In the genomic region with DNA sequence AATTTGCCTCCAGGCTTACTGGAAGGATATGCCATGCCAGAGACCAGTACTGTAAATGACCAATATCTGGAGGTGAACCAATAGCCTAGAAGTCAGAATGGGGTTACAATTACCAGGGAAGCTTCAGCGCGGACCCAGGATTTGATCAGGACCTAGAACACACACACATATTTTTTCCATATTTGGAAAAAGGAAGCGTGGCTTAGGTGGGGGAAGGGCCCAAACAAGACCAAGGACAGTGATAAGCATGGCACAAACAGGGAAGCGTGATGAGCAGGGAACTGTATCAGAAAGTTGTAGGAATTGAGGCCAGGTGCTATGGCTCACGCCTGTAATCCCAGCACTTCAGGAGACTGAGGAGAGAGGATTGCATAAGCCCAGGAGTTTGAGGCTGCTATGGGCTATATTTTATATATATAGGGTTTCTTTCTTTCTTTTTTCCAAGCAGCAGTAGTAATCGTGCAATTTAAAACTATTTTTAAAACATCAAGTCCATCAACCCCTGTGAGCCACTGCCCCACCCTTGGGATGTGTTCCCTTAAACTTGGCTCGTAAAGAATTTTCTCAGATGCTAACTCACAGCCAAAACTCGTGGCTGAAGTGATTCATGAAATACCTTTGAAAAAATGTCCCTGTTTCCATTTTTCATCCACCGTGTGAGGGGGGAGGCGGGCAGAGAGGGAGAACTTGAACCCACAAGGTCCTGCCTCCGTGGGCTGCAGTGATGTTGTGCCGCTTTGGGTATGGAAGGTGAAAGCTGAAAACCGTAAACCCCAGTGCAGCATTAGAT, we compare ENCODE assay signal across 1 cellular context.
TF ChIP-seq lines count a peak whose summit lies in the region.

No MANE protein-coding gene starts in this region.

TF ChIP-seq in SK-N-SH, 30 proteins besides CTCF, POLR2A, EP300 and RAD21:
- TF ChIP-seq, protein P1, sequence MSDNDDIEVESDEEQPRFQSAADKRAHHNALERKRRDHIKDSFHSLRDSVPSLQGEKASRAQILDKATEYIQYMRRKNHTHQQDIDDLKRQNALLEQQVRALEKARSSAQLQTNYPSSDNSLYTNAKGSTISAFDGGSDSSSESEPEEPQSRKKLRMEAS (IDR thresholded peaks at IDR 0.05; ENCODE audit: low read depth): no peak
- TF ChIP-seq MXI1 (IDR thresholded peaks at IDR 0.05; ENCODE audit: low read depth, low read length) (no peak), NRF1 (IDR thresholded peaks at IDR 0.05; ENCODE audit: low read depth, low read length) (no peak), EZH2phosphoT487 (IDR thresholded peaks at IDR 0.05; ENCODE audit: borderline replicate concordance, low read depth) (no peak), TCF12 (IDR thresholded peaks at IDR 0.05) (peak; percentile 45; the same call in 1 of the 2 replicates), FOXM1 (IDR thresholded peaks at IDR 0.05; ENCODE audit: low read depth) (no peak), SMC3 (IDR thresholded peaks at IDR 0.05; ENCODE audit: low read depth, low read length) (no peak), ELF1 (IDR thresholded peaks at IDR 0.05) (no peak), POLR2AphosphoS5 (IDR thresholded peaks at IDR 0.05; ENCODE audit: low read depth, low read length) (no peak), RXRA (IDR thresholded peaks at IDR 0.05; ENCODE audit: borderline replicate concordance, low read depth) (no peak), YY1 (IDR thresholded peaks at IDR 0.05; ENCODE audit: low read depth) (no peak), TAF1 (IDR thresholded peaks at IDR 0.05; ENCODE audit: borderline replicate concordance, low read depth, low read length) (no peak), JUND (IDR thresholded peaks at IDR 0.05) (peak; percentile 60), NFIC (IDR thresholded peaks at IDR 0.05; ENCODE audit: borderline replicate concordance) (peak; percentile 49), RFX5 (IDR thresholded peaks at IDR 0.05; ENCODE audit: low read length) (no peak), SIN3A (IDR thresholded peaks at IDR 0.05; ENCODE audit: borderline replicate concordance, low read depth, low read length) (no peak), TEAD4 (IDR thresholded peaks at IDR 0.05; ENCODE audit: borderline replicate concordance, insufficient read depth) (0 out of 2 replicates have a peak, but pooled peaks have one; percentile 27), RCOR1 (IDR thresholded peaks at IDR 0.05; ENCODE audit: low read length) (no peak), GABPA (IDR thresholded peaks at IDR 0.05; ENCODE audit: low read depth) (no peak), MEF2A (IDR thresholded peaks at IDR 0.05; ENCODE audit: borderline replicate concordance, low read depth) (no peak), FOSL2 (IDR thresholded peaks at IDR 0.05; ENCODE audit: borderline replicate concordance, low read depth) (peak; percentile 73; the same call in 1 of the 2 replicates), CHD2 (IDR thresholded peaks at IDR 0.05; ENCODE audit: low read length, partially characterized antibody) (no peak), GATA2 (CRISPR knock-in tag; IDR thresholded peaks at IDR 0.05) (no peak), FOXJ3 (CRISPR knock-in tag; IDR thresholded peaks at IDR 0.05) (no peak)
- TF ChIP-seq, protein P2, sequence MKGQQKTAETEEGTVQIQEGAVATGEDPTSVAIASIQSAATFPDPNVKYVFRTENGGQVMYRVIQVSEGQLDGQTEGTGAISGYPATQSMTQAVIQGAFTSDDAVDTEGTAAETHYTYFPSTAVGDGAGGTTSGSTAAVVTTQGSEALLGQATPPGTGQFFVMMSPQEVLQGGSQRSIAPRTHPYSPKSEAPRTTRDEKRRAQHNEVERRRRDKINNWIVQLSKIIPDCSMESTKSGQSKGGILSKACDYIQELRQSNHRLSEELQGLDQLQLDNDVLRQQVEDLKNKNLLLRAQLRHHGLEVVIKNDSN (IDR thresholded peaks at IDR 0.05; ENCODE audit: borderline replicate concordance, low read depth): no peak
- TF ChIP-seq, protein P3, sequence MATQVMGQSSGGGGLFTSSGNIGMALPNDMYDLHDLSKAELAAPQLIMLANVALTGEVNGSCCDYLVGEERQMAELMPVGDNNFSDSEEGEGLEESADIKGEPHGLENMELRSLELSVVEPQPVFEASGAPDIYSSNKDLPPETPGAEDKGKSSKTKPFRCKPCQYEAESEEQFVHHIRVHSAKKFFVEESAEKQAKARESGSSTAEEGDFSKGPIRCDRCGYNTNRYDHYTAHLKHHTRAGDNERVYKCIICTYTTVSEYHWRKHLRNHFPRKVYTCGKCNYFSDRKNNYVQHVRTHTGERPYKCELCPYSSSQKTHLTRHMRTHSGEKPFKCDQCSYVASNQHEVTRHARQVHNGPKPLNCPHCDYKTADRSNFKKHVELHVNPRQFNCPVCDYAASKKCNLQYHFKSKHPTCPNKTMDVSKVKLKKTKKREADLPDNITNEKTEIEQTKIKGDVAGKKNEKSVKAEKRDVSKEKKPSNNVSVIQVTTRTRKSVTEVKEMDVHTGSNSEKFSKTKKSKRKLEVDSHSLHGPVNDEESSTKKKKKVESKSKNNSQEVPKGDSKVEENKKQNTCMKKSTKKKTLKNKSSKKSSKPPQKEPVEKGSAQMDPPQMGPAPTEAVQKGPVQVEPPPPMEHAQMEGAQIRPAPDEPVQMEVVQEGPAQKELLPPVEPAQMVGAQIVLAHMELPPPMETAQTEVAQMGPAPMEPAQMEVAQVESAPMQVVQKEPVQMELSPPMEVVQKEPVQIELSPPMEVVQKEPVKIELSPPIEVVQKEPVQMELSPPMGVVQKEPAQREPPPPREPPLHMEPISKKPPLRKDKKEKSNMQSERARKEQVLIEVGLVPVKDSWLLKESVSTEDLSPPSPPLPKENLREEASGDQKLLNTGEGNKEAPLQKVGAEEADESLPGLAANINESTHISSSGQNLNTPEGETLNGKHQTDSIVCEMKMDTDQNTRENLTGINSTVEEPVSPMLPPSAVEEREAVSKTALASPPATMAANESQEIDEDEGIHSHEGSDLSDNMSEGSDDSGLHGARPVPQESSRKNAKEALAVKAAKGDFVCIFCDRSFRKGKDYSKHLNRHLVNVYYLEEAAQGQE (IDR thresholded peaks at IDR 0.05; ENCODE audit: low read depth, low read length): no peak
- TF ChIP-seq, protein P4, sequence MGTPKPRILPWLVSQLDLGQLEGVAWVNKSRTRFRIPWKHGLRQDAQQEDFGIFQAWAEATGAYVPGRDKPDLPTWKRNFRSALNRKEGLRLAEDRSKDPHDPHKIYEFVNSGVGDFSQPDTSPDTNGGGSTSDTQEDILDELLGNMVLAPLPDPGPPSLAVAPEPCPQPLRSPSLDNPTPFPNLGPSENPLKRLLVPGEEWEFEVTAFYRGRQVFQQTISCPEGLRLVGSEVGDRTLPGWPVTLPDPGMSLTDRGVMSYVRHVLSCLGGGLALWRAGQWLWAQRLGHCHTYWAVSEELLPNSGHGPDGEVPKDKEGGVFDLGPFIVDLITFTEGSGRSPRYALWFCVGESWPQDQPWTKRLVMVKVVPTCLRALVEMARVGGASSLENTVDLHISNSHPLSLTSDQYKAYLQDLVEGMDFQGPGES (IDR thresholded peaks at IDR 0.05; ENCODE audit: low read depth, low read length): no peak
- TF ChIP-seq, protein P5, sequence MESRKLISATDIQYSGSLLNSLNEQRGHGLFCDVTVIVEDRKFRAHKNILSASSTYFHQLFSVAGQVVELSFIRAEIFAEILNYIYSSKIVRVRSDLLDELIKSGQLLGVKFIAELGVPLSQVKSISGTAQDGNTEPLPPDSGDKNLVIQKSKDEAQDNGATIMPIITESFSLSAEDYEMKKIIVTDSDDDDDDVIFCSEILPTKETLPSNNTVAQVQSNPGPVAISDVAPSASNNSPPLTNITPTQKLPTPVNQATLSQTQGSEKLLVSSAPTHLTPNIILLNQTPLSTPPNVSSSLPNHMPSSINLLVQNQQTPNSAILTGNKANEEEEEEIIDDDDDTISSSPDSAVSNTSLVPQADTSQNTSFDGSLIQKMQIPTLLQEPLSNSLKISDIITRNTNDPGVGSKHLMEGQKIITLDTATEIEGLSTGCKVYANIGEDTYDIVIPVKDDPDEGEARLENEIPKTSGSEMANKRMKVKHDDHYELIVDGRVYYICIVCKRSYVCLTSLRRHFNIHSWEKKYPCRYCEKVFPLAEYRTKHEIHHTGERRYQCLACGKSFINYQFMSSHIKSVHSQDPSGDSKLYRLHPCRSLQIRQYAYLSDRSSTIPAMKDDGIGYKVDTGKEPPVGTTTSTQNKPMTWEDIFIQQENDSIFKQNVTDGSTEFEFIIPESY (IDR thresholded peaks at IDR 0.05; ENCODE audit: borderline replicate concordance, low read depth): no peak
- TF ChIP-seq, protein P6, sequence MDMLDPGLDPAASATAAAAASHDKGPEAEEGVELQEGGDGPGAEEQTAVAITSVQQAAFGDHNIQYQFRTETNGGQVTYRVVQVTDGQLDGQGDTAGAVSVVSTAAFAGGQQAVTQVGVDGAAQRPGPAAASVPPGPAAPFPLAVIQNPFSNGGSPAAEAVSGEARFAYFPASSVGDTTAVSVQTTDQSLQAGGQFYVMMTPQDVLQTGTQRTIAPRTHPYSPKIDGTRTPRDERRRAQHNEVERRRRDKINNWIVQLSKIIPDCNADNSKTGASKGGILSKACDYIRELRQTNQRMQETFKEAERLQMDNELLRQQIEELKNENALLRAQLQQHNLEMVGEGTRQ (IDR thresholded peaks at IDR 0.05; ENCODE audit: borderline replicate concordance, low read depth, low read length): no peak
- TF ChIP-seq, protein P7, sequence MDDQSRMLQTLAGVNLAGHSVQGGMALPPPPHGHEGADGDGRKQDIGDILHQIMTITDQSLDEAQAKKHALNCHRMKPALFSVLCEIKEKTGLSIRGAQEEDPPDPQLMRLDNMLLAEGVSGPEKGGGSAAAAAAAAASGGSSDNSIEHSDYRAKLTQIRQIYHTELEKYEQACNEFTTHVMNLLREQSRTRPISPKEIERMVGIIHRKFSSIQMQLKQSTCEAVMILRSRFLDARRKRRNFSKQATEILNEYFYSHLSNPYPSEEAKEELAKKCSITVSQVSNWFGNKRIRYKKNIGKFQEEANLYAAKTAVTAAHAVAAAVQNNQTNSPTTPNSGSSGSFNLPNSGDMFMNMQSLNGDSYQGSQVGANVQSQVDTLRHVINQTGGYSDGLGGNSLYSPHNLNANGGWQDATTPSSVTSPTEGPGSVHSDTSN (IDR thresholded peaks at IDR 0.05): peak; percentile 60
